18 cellular contexts compared by ENCODE assay signal in genomic region chr17:80125656-80126448, GRCh38. TPM values are rescaled to one million over a fixed set of nuclear protein-coding genes. Genes with fewer than 3 reads are reported as not detected.
DNase-seq lines count a peak whose midpoint lies in the region; ATAC-seq and TF ChIP-seq lines count a peak whose summit lies in the region.
"Had no signal": no experiment of that assay in that cellular context is flagged by ENCODE, and none has a peak within 500 bp of the region (broad histone marks: within the 10 kb centered on the region; RNA-seq: fewer than 3 reads in every experiment).

No MANE protein-coding gene starts in this region.

- in situ Hi-C loops in astrocyte of the cerebellum (cut with HindIII; ENCODE audit: low sequenced_read_pairs) = no loop called here

- peaks cover 18% of the 10 kb centered on the region for H3K27me3 Mint-ChIP-seq in MCF 10A (ENCODE audit: insufficient read depth, unreplicated experiment)
- H3K27me3 Mint-ChIP-seq in activated CD8-positive, alpha-beta memory T cell treated with anti-CD3 and anti-CD28 coated beads, Interleukin-2, amount 10 ng/mL, durations not matched to agents 7 days and 5 days = peaks cover 35% of the 10 kb centered on the region

- no peaks in the 10 kb centered on the region for H3K36me3 ChIP-seq in breast epithelium
- H3K36me3 ChIP-seq: lower lobe of right lung, upper lobe of left lung had no signal

- CTCF ChIA-PET in MCF 10A (lab: Yijun Ruan, JAX) = interaction anchor here (1.0 kb wide), 1 partner anchor 117 kb away, joined by 3 read pairs; no protein-coding TSS in a partner anchor
- CTCF ChIA-PET in activated CD8-positive, alpha-beta memory T cell treated with anti-CD3 and anti-CD28 coated beads, Interleukin-2, amount 10 ng/mL, durations not matched to agents 7 days and 5 days (lab: Charles Lee) = interaction anchor here (1.6 kb wide), 1 partner anchor 24 kb away, joined by 6 read pairs; the partner anchor contains the start of gene GAA

- no peak overlapping the region for H3K4me3 Mint-ChIP-seq in MCF 10A (ENCODE audit: unreplicated experiment)
- no peak overlapping the region for H3K4me3 Mint-ChIP-seq in activated CD8-positive, alpha-beta memory T cell treated with anti-CD3 and anti-CD28 coated beads, Interleukin-2, amount 10 ng/mL, durations not matched to agents 7 days and 5 days
- H3K4me3 Mint-ChIP-seq: activated naive CD8-positive, alpha-beta T cell treated with anti-CD3 and anti-CD28 coated beads, Interleukin-2, amount 10 ng/mL, durations not matched to agents 7 days and 5 days; nephron; T-helper 1 cell treated with Interleukin-12 subunit alpha and Interleukin-12 subunit beta and Interleukin-4 antibody, amounts not matched to agents 30 μg/mL and 1 μg/mL, for 36 hours had no signal

- H3K4me1 Mint-ChIP-seq in MCF 10A (ENCODE audit: insufficient read depth, unreplicated experiment) = peaks cover 4% of the 10 kb centered on the region
- no peaks in the 10 kb centered on the region for H3K4me1 Mint-ChIP-seq in activated CD8-positive, alpha-beta memory T cell treated with anti-CD3 and anti-CD28 coated beads, Interleukin-2, amount 10 ng/mL, durations not matched to agents 7 days and 5 days

- H3K9me3 Mint-ChIP-seq in MCF 10A (ENCODE audit: unreplicated experiment) = no peaks in the 10 kb centered on the region
- H3K9me3 Mint-ChIP-seq in activated CD8-positive, alpha-beta memory T cell treated with anti-CD3 and anti-CD28 coated beads, Interleukin-2, amount 10 ng/mL, durations not matched to agents 7 days and 5 days (ENCODE audit: low read depth) = no peaks in the 10 kb centered on the region
- H3K9me3 Mint-ChIP-seq: activated naive CD8-positive, alpha-beta T cell treated with anti-CD3 and anti-CD28 coated beads, Interleukin-2, amount 10 ng/mL, durations not matched to agents 7 days and 5 days; nephron; T-helper 1 cell treated with Interleukin-12 subunit alpha and Interleukin-12 subunit beta and Interleukin-4 antibody, amounts not matched to agents 30 μg/mL and 1 μg/mL, for 36 hours had no signal

- H3K27me3 ChIP-seq in breast epithelium = no peaks in the 10 kb centered on the region
- H3K27me3 ChIP-seq: upper lobe of left lung had no signal

- H3K27ac Mint-ChIP-seq in MCF 10A (ENCODE audit: low read depth, unreplicated experiment) = no peak overlapping the region
- H3K27ac Mint-ChIP-seq in activated CD8-positive, alpha-beta memory T cell treated with anti-CD3 and anti-CD28 coated beads, Interleukin-2, amount 10 ng/mL, durations not matched to agents 7 days and 5 days = no peak overlapping the region
- H3K27ac Mint-ChIP-seq: activated naive CD8-positive, alpha-beta T cell treated with anti-CD3 and anti-CD28 coated beads, Interleukin-2, amount 10 ng/mL, durations not matched to agents 7 days and 5 days; nephron; T-helper 1 cell treated with Interleukin-12 subunit alpha and Interleukin-12 subunit beta and Interleukin-4 antibody, amounts not matched to agents 30 μg/mL and 1 μg/mL, for 36 hours had no signal

- no TSS peak for BruUV-seq in MCF 10A (replicated peaks; lab: Mats Ljungman, UMichigan)

- H3K27ac ChIP-seq in breast epithelium = peak overlapping the region; percentile 57 to 89
- H3K27ac ChIP-seq: lower lobe of right lung, upper lobe of left lung had no signal

- peaks cover 0 to 7% of the 10 kb centered on the region in 2 donors for H3K4me1 ChIP-seq in breast epithelium
- H3K4me1 ChIP-seq: lower lobe of right lung, upper lobe of left lung had no signal

- H3K4me3 ChIP-seq in breast epithelium (no peak overlapping the region), astrocyte of the cerebellum (ENCODE audit: low read depth, low read length) (no peak overlapping the region)
- H3K4me3 ChIP-seq: lower lobe of right lung, upper lobe of left lung had no signal

- ATAC-seq in HG03439 (IDR thresholded peaks at IDR 0.05; ENCODE audit: unreplicated experiment) (no peak), HG02973 (IDR thresholded peaks at IDR 0.05; ENCODE audit: unreplicated experiment) (no peak)
- no peak for ATAC-seq in activated CD8-positive, alpha-beta memory T cell treated with anti-CD3 and anti-CD28 coated beads, Interleukin-2, amount 10 ng/mL, durations not matched to agents 7 days and 5 days
- ATAC-seq: lower lobe of right lung had no signal

- no peaks in the 10 kb centered on the region for H3K9me3 ChIP-seq in breast epithelium
- H3K9me3 ChIP-seq: lower lobe of right lung, upper lobe of left lung had no signal

- no peak for TF ChIP-seq CTCF in breast epithelium (IDR thresholded peaks at IDR 0.05)
- no peak for TF ChIP-seq CTCF in MCF 10A (IDR thresholded peaks at IDR 0.05; ENCODE audit: unreplicated experiment)
- no peak for TF ChIP-seq CTCF in astrocyte of the cerebellum (IDR thresholded peaks at IDR 0.05; ENCODE audit: low read depth, low read length, missing control alignments)

- no peak for TF ChIP-seq POLR2A in breast epithelium (IDR thresholded peaks at IDR 0.05)

- intact Hi-C loops in breast epithelium (cut with DNase I; ENCODE audit: low total_unique reads) (no loop called here), MCF 10A (cut with micrococcal nuclease) (no loop called here)

- POLR2A ChIA-PET in MCF 10A (lab: Yijun Ruan, JAX) = interaction anchor here (1.5 kb wide), 1 partner anchor 19 kb away, joined by 4 read pairs; no protein-coding TSS in a partner anchor

- DNase-seq in breast epithelium (ENCODE audit: low spot score in 2 of 2) = peak in 1 of 2 donors; percentile 80
- no peak for DNase-seq in MCF 10A (ENCODE audit: unreplicated experiment)
- DNase-seq in astrocyte of the cerebellum (ENCODE audit: low read depth) = peak; percentile 92
- DNase-seq in iris pigment epithelial cell (ENCODE audit: low read depth) = peak; percentile 72
- DNase-seq in globus pallidus (ENCODE audit: low spot score) = no peak
- no peak for DNase-seq in activated CD8-positive, alpha-beta memory T cell treated with anti-CD3 and anti-CD28 coated beads, Interleukin-2, amount 10 ng/mL, durations not matched to agents 7 days and 5 days
- DNase-seq: ACHN; activated naive CD8-positive, alpha-beta T cell treated with anti-CD3 and anti-CD28 coated beads, Interleukin-2, amount 10 ng/mL, durations not matched to agents 7 days and 5 days; KG1; lower lobe of right lung; NCI-H748 treated with DMSO at 0.1 percent for 48 hours; stimulated activated CD4-positive, alpha-beta T cell treated with anti-CD3 and anti-CD28 coated beads, Interleukin-4, amount 100 ng/mL, for 4 hours; upper lobe of left lung had no signal

- no peaks in the 10 kb centered on the region for H3K36me3 Mint-ChIP-seq in MCF 10A (ENCODE audit: insufficient read depth, unreplicated experiment)
- H3K36me3 Mint-ChIP-seq in activated CD8-positive, alpha-beta memory T cell treated with anti-CD3 and anti-CD28 coated beads, Interleukin-2, amount 10 ng/mL, durations not matched to agents 7 days and 5 days = no peaks in the 10 kb centered on the region
- H3K36me3 Mint-ChIP-seq: activated naive CD8-positive, alpha-beta T cell treated with anti-CD3 and anti-CD28 coated beads, Interleukin-2, amount 10 ng/mL, durations not matched to agents 7 days and 5 days had no signal

RNA-seq across cellular contexts. Expression of gene EIF4A3, which starts 21.1 kb away (rescaled TPM):
- total RNA-seq in breast epithelium (10 to 100 TPM; 46.2 to 93.1 (median 67.9) TPM), MCF 10A (2022) (87.0 and 97.7 TPM in 2 replicates)
- total RNA-seq in activated CD8-positive, alpha-beta memory T cell treated with anti-CD3 and anti-CD28 coated beads, Interleukin-2, amount 10 ng/mL, durations not matched to agents 7 days and 5 days = 100 to 1,000 TPM; 145 to 161 TPM

RNA-seq across cellular contexts. Expression of gene GAA, which starts 24.5 kb away (rescaled TPM):
- total RNA-seq in breast epithelium (10 to 100 TPM; 40.6 to 80.3 (median 56.5) TPM), MCF 10A (2022) (26.0 and 31.3 TPM in 2 replicates)
- 10 to 100 TPM; 31.9 to 34.7 TPM for total RNA-seq in activated CD8-positive, alpha-beta memory T cell treated with anti-CD3 and anti-CD28 coated beads, Interleukin-2, amount 10 ng/mL, durations not matched to agents 7 days and 5 days

RNA-seq across cellular contexts. Expression of gene CARD14, which starts 44.0 kb away (rescaled TPM):
- total RNA-seq in breast epithelium (10 to 100 TPM in 1 of 3 donors, 1 to 10 TPM in 1, under 1 TPM in 1; 0.32 to 13.8 (median 9.4) TPM), MCF 10A (2022) (0.20 TPM in 1 of 2 replicates, not detected in the other)
- total RNA-seq in activated CD8-positive, alpha-beta memory T cell treated with anti-CD3 and anti-CD28 coated beads, Interleukin-2, amount 10 ng/mL, durations not matched to agents 7 days and 5 days = not detected
- total RNA-seq: activated naive CD8-positive, alpha-beta T cell treated with anti-CD3 and anti-CD28 coated beads, Interleukin-2, amount 10 ng/mL, durations not matched to agents 7 days and 5 days; H1 had no signal

Comparison
In these comparisons a context has a peak if more than half of its experiments do, and no peak if none do; other contexts are left out.
1. DNase-seq: peak in astrocyte of the cerebellum (single experiment) and iris pigment epithelial cell (single experiment); none in MCF 10A (single experiment), globus pallidus (single experiment) and activated CD8-positive, alpha-beta memory T cell treated with anti-CD3 and anti-CD28 coated beads, Interleukin-2, amount 10 ng/mL, durations not matched to agents 7 days and 5 days (single experiment).